8 cellular contexts compared by ENCODE assay signal in the genomic region with DNA sequence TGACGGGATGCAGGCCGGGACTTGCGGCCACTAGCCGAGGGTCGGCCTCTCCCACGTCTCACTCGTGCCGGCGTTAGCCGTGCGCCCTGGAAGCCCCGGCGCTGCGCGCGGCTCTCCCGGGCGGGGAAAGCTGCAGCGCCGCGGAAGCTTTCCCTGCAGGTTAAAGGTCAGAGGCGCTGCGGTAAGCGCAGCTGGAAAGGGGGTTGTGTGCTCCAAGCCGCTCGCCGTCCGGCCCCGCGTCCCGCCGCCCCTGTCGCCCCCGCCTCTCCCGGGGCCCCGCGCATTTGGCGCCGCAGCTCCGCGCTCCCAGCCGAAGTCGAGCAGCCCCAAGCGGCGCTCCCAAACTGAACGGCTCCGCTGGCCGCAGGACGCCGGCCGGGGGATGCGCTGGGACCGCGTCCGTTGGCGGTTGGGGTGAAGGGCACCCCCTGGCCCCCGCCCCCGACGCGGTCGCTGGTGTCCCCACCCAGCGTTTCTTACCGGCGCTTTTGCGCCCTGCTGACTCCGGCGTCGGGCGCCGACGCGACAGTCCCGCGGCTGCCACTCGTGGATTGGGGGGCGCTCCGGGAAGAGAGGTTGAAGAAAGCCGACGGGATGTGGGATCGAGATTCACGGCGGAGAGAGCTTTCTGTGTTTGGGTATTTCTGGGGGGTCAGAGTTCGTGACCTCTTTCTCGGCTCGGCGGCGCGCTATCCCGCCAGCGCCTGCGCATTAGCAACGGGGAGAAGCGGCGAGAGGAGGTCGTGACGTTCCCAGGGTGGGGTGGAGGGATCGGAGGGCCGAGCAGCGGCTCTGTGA. TPM values are rescaled to one million over a fixed set of nuclear protein-coding genes. Genes with fewer than 3 reads are reported as not detected.
A peak's percentile ranks its signal among the peaks of the same experiment; 100 is the strongest.
DNase-seq lines count a peak whose midpoint lies in the region; ATAC-seq, FAIRE-seq and TF ChIP-seq lines count a peak whose summit lies in the region.

A gene (minus strand): TSS at position 719 of the 798 bp plus-strand sequence. CDS start 6,234 bp downstream, outside the sequence.

- peak; percentile 98 for DNase-seq in GM12891 (ENCODE audit: insufficient read length, low spot score)
- peak; percentile 83 for DNase-seq in NCI-H1694 (lab: John Stamatoyannopoulos, UW)
- DNase-seq in amniotic stem cell (lab: John Stamatoyannopoulos, UW), result peak; percentile 92
- peak; percentile 92 for DNase-seq in left ventricle myocardium inferior
- DNase-seq in progenitor cell of endocrine pancreas (ENCODE audit: low spot score, unreplicated experiment), result peak; percentile 85

- peaks cover 3% of the 10 kb centered on the region for H3K27me3 Mint-ChIP-seq in T-helper 1 cell treated with Interleukin-12 subunit alpha and Interleukin-12 subunit beta and Interleukin-4 antibody, amounts not matched to agents 30 μg/mL and 1 μg/mL, for 36 hours (ENCODE audit: low read depth)
- no peaks in the 10 kb centered on the region for H3K27me3 Mint-ChIP-seq in progenitor cell of endocrine pancreas

- H3K27ac ChIP-seq in left ventricle myocardium inferior (replicated peaks) (peak within 1 kb of the TSS; percentile 90), urinary bladder (ENCODE audit: low read depth) (peak within 1 kb of the TSS; percentile 69)

- TF ChIP-seq CTCF in left ventricle myocardium inferior (IDR thresholded peaks at IDR 0.05; ENCODE audit: borderline replicate concordance) (no peak), progenitor cell of endocrine pancreas (IDR thresholded peaks at IDR 0.05; ENCODE audit: unreplicated experiment) (no peak)

- TF ChIP-seq POLR2A in GM12891 (IDR thresholded peaks at IDR 0.05; ENCODE audit: low read depth, low read length), result 0 out of 2 replicates have a peak, but pooled peaks have one; percentile 30

- H3K4me3 ChIP-seq in left ventricle myocardium inferior (peak within 1 kb of the TSS; percentile 96), urinary bladder (ENCODE audit: low read depth, low read length) (peak within 1 kb of the TSS; percentile 96)

- peak; percentile 98 for FAIRE-seq in GM12891 (lab: Jason Lieb, UNC)

- H3K36me3 ChIP-seq in left ventricle myocardium inferior (no peaks in the 10 kb centered on the region), urinary bladder (ENCODE audit: insufficient read depth) (no peaks in the 10 kb centered on the region)

- intact Hi-C loops in left ventricle myocardium inferior (cut with micrococcal nuclease), result no loop called here

- ATAC-seq in HG02852 (IDR thresholded peaks at IDR 0.05; ENCODE audit: unreplicated experiment), result peak; percentile 92

- H3K36me3 Mint-ChIP-seq in T-helper 1 cell treated with Interleukin-12 subunit alpha and Interleukin-12 subunit beta and Interleukin-4 antibody, amounts not matched to agents 30 μg/mL and 1 μg/mL, for 36 hours (ENCODE audit: low read depth), result peaks cover 4% of the 10 kb centered on the region
- no peaks in the 10 kb centered on the region for H3K36me3 Mint-ChIP-seq in progenitor cell of endocrine pancreas (ENCODE audit: insufficient read depth)

- H3K27me3 ChIP-seq in left ventricle myocardium inferior (ENCODE audit: low read depth), result no peaks in the 10 kb centered on the region

- peak within 1 kb of the TSS; percentile 93 for H3K4me3 Mint-ChIP-seq in T-helper 1 cell treated with Interleukin-12 subunit alpha and Interleukin-12 subunit beta and Interleukin-4 antibody, amounts not matched to agents 30 μg/mL and 1 μg/mL, for 36 hours
- peak within 1 kb of the TSS; percentile 90 for H3K4me3 Mint-ChIP-seq in progenitor cell of endocrine pancreas (ENCODE audit: low read depth)

- no peaks in the 10 kb centered on the region for H3K9me3 Mint-ChIP-seq in T-helper 1 cell treated with Interleukin-12 subunit alpha and Interleukin-12 subunit beta and Interleukin-4 antibody, amounts not matched to agents 30 μg/mL and 1 μg/mL, for 36 hours
- no peaks in the 10 kb centered on the region for H3K9me3 Mint-ChIP-seq in progenitor cell of endocrine pancreas (ENCODE audit: low read depth)

- H3K4me1 ChIP-seq in left ventricle myocardium inferior, result peaks cover 38% of the 10 kb centered on the region
- H3K4me1 ChIP-seq in urinary bladder (ENCODE audit: insufficient read depth), result no peaks in the 10 kb centered on the region

- under 1% methylated on average over 99 of the region's 99 CpGs for WGBS in urinary bladder

- H3K27ac Mint-ChIP-seq in T-helper 1 cell treated with Interleukin-12 subunit alpha and Interleukin-12 subunit beta and Interleukin-4 antibody, amounts not matched to agents 30 μg/mL and 1 μg/mL, for 36 hours, result peak within 1 kb of the TSS; percentile 90
- H3K27ac Mint-ChIP-seq in progenitor cell of endocrine pancreas, result peak within 1 kb of the TSS; percentile 95

- no peaks in the 10 kb centered on the region for H3K9me3 ChIP-seq in left ventricle myocardium inferior (replicated peaks)

- peaks cover 12% of the 10 kb centered on the region for H3K4me1 Mint-ChIP-seq in T-helper 1 cell treated with Interleukin-12 subunit alpha and Interleukin-12 subunit beta and Interleukin-4 antibody, amounts not matched to agents 30 μg/mL and 1 μg/mL, for 36 hours (ENCODE audit: low read depth)
- H3K4me1 Mint-ChIP-seq in progenitor cell of endocrine pancreas (ENCODE audit: low read depth), result peaks cover 1% of the 10 kb centered on the region

TF ChIP-seq in GM12891, 5 proteins besides CTCF, POLR2A, EP300 and RAD21:
- TF ChIP-seq PAX5 (IDR thresholded peaks at IDR 0.05; ENCODE audit: insufficient read depth, low read length, severe bottlenecking), result no peak
- no peak for TF ChIP-seq POU2F2 (IDR thresholded peaks at IDR 0.05; ENCODE audit: low read depth, low read length)
- TF ChIP-seq SPI1 (IDR thresholded peaks at IDR 0.05; ENCODE audit: low read depth, low read length), result no peak
- TF ChIP-seq POLR2AphosphoS5 (IDR thresholded peaks at IDR 0.05; ENCODE audit: low read depth, low read length), result 0 out of 2 replicates have a peak, but pooled peaks have one; percentile 36
- peak; percentile 35; the same call in 1 of the 2 replicates for TF ChIP-seq TAF1 (IDR thresholded peaks at IDR 0.05; ENCODE audit: low read depth, low read length)

RNA-seq across cellular contexts. Expression of the gene that starts here (rescaled TPM):
- 17.8 TPM for polyA plus RNA-seq in GM12891 (2012; ENCODE audit: low read depth, missing spikeins)
- total RNA-seq in left ventricle myocardium inferior (40.1 TPM), progenitor cell of endocrine pancreas (56.8 and 58.9 TPM in 2 replicates), urinary bladder (84.3 TPM)
- polyA plus RNA-seq in urinary bladder, result 16.5 TPM

Comparison
In these comparisons a context has a peak if more than half of its experiments do, and no peak if none do; other contexts are left out.
1. Peak in every context shown above with its lines: DNase-seq, ATAC-seq, H3K4me3 ChIP-seq and H3K27ac ChIP-seq.